In genomic region chr1:28807986-28808385, GRCh38 we compare ENCODE assay signal across 34 cellular contexts. TPM values are rescaled to one million over a fixed set of nuclear protein-coding genes. Genes with fewer than 3 reads are reported as not detected.
"Had no signal": no experiment of that assay in that cellular context is flagged by ENCODE, and none has a peak within 500 bp of the region (broad histone marks: within the 10 kb centered on the region; RNA-seq: fewer than 3 reads in every experiment).

No MANE protein-coding gene starts in this region.

- H3K4me3 ChIP-seq: ovary, psoas muscle, skin epidermis, smooth muscle cell, spleen, suprapubic skin, testis, tibial artery, transverse colon, upper lobe of right lung, uterus had no signal

- H3K27ac Mint-ChIP-seq: naive B cell; naive thymus-derived CD8-positive, alpha-beta T cell; progenitor cell of endocrine pancreas; stimulated activated memory B cell treated with anti-CD40 and anti-IgM and Interleukin-4, amounts not matched to agents 10 μg/mL and 1 μg/mL and 100 μg/mL, for 72 hours; stimulated activated naive CD8-positive, alpha-beta T cell treated with anti-CD3 and anti-CD28 coated beads, Interleukin-15, amount 100 ng/mL, for 72 hours; type B pancreatic cell had no signal

- H3K27ac ChIP-seq: ovary, parathyroid adenoma, psoas muscle, skin epidermis, spleen, suprapubic skin, testis, tibial artery, transverse colon, upper lobe of right lung, uterus had no signal

- H3K4me3 Mint-ChIP-seq: naive B cell; naive thymus-derived CD8-positive, alpha-beta T cell; nephron progenitor cell; neural crest cell; stimulated activated memory B cell treated with anti-CD40 and anti-IgM and Interleukin-4, amounts not matched to agents 10 μg/mL and 1 μg/mL and 100 μg/mL, for 72 hours; stimulated activated naive CD8-positive, alpha-beta T cell treated with anti-CD3 and anti-CD28 coated beads, Interleukin-15, amount 100 ng/mL, for 72 hours; type B pancreatic cell had no signal

- H3K9me3 Mint-ChIP-seq: naive thymus-derived CD8-positive, alpha-beta T cell; neural crest cell; stimulated activated memory B cell treated with anti-CD40 and anti-IgM and Interleukin-4, amounts not matched to agents 10 μg/mL and 1 μg/mL and 100 μg/mL, for 72 hours; stimulated activated naive CD8-positive, alpha-beta T cell treated with anti-CD3 and anti-CD28 coated beads, Interleukin-15, amount 100 ng/mL, for 72 hours had no signal

- DNase-seq: naive B cell; naive thymus-derived CD8-positive, alpha-beta T cell; nephron progenitor cell; occipital lobe; ovary; psoas muscle; right cardiac atrium; spleen; stimulated activated CD4-positive, alpha-beta T cell treated with anti-CD3 and anti-CD28 coated beads, Interleukin-12 subunit alpha, Interleukin-12 subunit beta, amount 100 ng/mL, for 4 hours; stimulated activated CD4-positive, alpha-beta T cell treated with anti-CD3 and anti-CD28 coated beads, Interleukin-1b, Interleukin-23, amount 100 ng/mL, for 48 hours; stimulated activated CD4-positive, alpha-beta T cell treated with anti-CD3 and anti-CD28 coated beads, Interleukin-4, amount 100 ng/mL, for 1 hour; stimulated activated CD4-positive, alpha-beta T cell treated with anti-CD3 and anti-CD28 coated beads, Interleukin-4, amount 100 ng/mL, for 4 hours; stimulated activated CD8-positive, alpha-beta memory T cell treated with anti-CD3 and anti-CD28 coated beads, Interleukin-4, amount 100 ng/mL, for 48 hours; stimulated activated naive CD4-positive, alpha-beta T cell; stimulated activated naive CD8-positive, alpha-beta T cell treated with anti-CD3 and anti-CD28 coated beads, Interleukin-15, amount 100 ng/mL, for 72 hours; stimulated activated naive CD8-positive, alpha-beta T cell treated with anti-CD3 and anti-CD28 coated beads, Interleukin-15, Interleukin-2, amounts not matched to agents 100 U/mL and 50 U/mL, for 24 hours; substantia nigra; testis; tibial artery; transverse colon; upper lobe of right lung; uterus had no signal

- H3K36me3 Mint-ChIP-seq: naive B cell; naive thymus-derived CD8-positive, alpha-beta T cell; stimulated activated memory B cell treated with anti-CD40 and anti-IgM and Interleukin-4, amounts not matched to agents 10 μg/mL and 1 μg/mL and 100 μg/mL, for 72 hours; type B pancreatic cell had no signal

- H3K36me3 ChIP-seq: ovary, spleen, suprapubic skin, tibial artery, transverse colon, upper lobe of right lung, uterus had no signal

- H2AFZ ChIP-seq: parathyroid adenoma had no signal

- H3K9ac ChIP-seq: parathyroid adenoma had no signal

- H3K79me2 ChIP-seq: parathyroid adenoma had no signal

- H3K27me3 ChIP-seq: ovary, testis had no signal

- H3K9me3 ChIP-seq: ovary, psoas muscle, spleen, suprapubic skin, testis, tibial artery, transverse colon, upper lobe of right lung, uterus had no signal

- H3K4me1 Mint-ChIP-seq: stimulated activated memory B cell treated with anti-CD40 and anti-IgM and Interleukin-4, amounts not matched to agents 10 μg/mL and 1 μg/mL and 100 μg/mL, for 72 hours had no signal

- H3K4me2 ChIP-seq: smooth muscle cell had no signal

- H3K4me1 ChIP-seq: parathyroid adenoma, psoas muscle, testis, upper lobe of right lung had no signal

RNA-seq across cellular contexts. Expression of gene OPRD1, which starts 4.0 kb away (rescaled TPM):
- total RNA-seq: naive thymus-derived CD8-positive, alpha-beta T cell; osteoblast; renal cortical epithelial cell; right cardiac atrium; sciatic nerve; spleen; suprapubic skin; upper lobe of right lung had no signal
- polyA plus RNA-seq: ovary, spleen, urinary bladder had no signal
